ENCODE assay signal across 9 cellular contexts in genomic region chr1:23800396-23801337, GRCh38. TPM values are rescaled to one million over a fixed set of nuclear protein-coding genes. Genes with fewer than 3 reads are reported as not detected.
DNase-seq lines count a peak whose midpoint lies in the region; ATAC-seq, FAIRE-seq and TF ChIP-seq lines count a peak whose summit lies in the region.
"Had no signal": no experiment of that assay in that cellular context is flagged by ENCODE, and none has a peak within 500 bp of the region (broad histone marks: within the 10 kb centered on the region; RNA-seq: fewer than 3 reads in every experiment).

Gene GALE (minus strand): TSS chr1:23800754. CDS start chr1:23799007, 1,747 bp downstream.

- WGBS in small intestine, 3 donors, result 0 to 1% (median 1%) methylated on average over 69 to 83 of the region's 83 CpGs

- no peak for TF ChIP-seq CTCF in 22Rv1 (IDR thresholded peaks at IDR 0.05)
- TF ChIP-seq CTCF in WERI-Rb-1 (IDR thresholded peaks at IDR 0.05; ENCODE audit: low read depth, low read length), result no peak
- peak in 1 of 3 donors; percentile 12 for TF ChIP-seq CTCF in breast epithelium (IDR thresholded peaks at IDR 0.05)

- ATAC-seq in GM18861 (IDR thresholded peaks at IDR 0.05; ENCODE audit: unreplicated experiment) (peak; percentile 60), HG03103 (IDR thresholded peaks at IDR 0.05; ENCODE audit: low read depth, unreplicated experiment) (peak; percentile 76)

- DNase-seq in NCI-H2196 treated with DMSO at 0.1 percent for 48 hours (lab: John Stamatoyannopoulos, UW; ENCODE audit: unreplicated experiment), result peak; percentile 87
- DNase-seq in WERI-Rb-1, result peak; percentile 97
- DNase-seq in breast epithelium (ENCODE audit: low spot score in 2 of 2), result peak; percentile 96 to 97
- DNase-seq in iPS-NIHi11 (ENCODE audit: low spot score), result peak; percentile 89
- peak; percentile 97 for DNase-seq in small intestine

- H3K27ac ChIP-seq in 22Rv1 (peak within 1 kb of the TSS; percentile 89), WERI-Rb-1 (peak within 1 kb of the TSS; percentile 75), breast epithelium (peak within 1 kb of the TSS; percentile 92), small intestine (ENCODE audit: low read depth in 1 of 2, low read length in 1 of 2) (peak within 1 kb of the TSS; percentile 95 to 99)

- FAIRE-seq in small intestine (lab: Jason Lieb, UNC), result no peak
- FAIRE-seq: A204.1 had no signal

- H3K9me3 ChIP-seq in WERI-Rb-1 (ENCODE audit: severe bottlenecking) (no peaks in the 10 kb centered on the region), breast epithelium (no peaks in the 10 kb centered on the region), small intestine (ENCODE audit: control insufficient read depth, low read depth) (no peaks in the 10 kb centered on the region)

- TF ChIP-seq POLR2A in breast epithelium (IDR thresholded peaks at IDR 0.05), result no peak

- peaks cover 25% of the 10 kb centered on the region for H3K36me3 ChIP-seq in WERI-Rb-1
- H3K36me3 ChIP-seq in breast epithelium, result no peaks in the 10 kb centered on the region
- H3K36me3 ChIP-seq in small intestine (ENCODE audit: control insufficient read depth in 2 of 2, insufficient read depth in 2 of 2, low read length in 2 of 2), result peaks cover 0 to 6% of the 10 kb centered on the region in 2 donors

- peak within 1 kb of the TSS; percentile 87 for H3K4me3 ChIP-seq in WERI-Rb-1 (ENCODE audit: low read depth, low read length)
- H3K4me3 ChIP-seq in breast epithelium, result peak within 1 kb of the TSS; percentile 74 to 87 (median 79)
- peak within 1 kb of the TSS; percentile 70 to 80 for H3K4me3 ChIP-seq in small intestine (ENCODE audit: low read depth in 1 of 2, low read length in 2 of 2)

- H3K4me1 ChIP-seq in breast epithelium (peaks cover 6% of the 10 kb centered on the region in 2 donors), small intestine (ENCODE audit: control insufficient read depth in 2 of 2, insufficient read depth in 1 of 2, low read depth in 1 of 2, low read length in 1 of 2) (no peaks in the 10 kb centered on the region)

- intact Hi-C loops in breast epithelium (cut with DNase I; ENCODE audit: low total_unique reads), result no loop called here

- H3K27me3 ChIP-seq in WERI-Rb-1 (ENCODE audit: insufficient read depth, low read depth, severe bottlenecking) (no peaks in the 10 kb centered on the region), breast epithelium (no peaks in the 10 kb centered on the region), small intestine (ENCODE audit: control insufficient read depth in 2 of 2, insufficient read depth in 2 of 2, low read length in 2 of 2) (no peaks in the 10 kb centered on the region)

RNA-seq across cellular contexts. Expression of gene GALE, which starts in this region (rescaled TPM):
- 10 to 100 TPM in 2 of 3 donors, 1 to 10 TPM in 1; 9.9 to 31.2 (median 28.2) TPM for total RNA-seq in breast epithelium
- polyA plus RNA-seq in small intestine, result 100 to 1,000 TPM in 2 of 3 donors, 10 to 100 TPM in 1; 76.6 to 289 (median 276) TPM

Comparison
In these comparisons a context has a peak if more than half of its experiments do, and no peak if none do; other contexts are left out.
1. Peak in every context shown above with its lines: DNase-seq, ATAC-seq, H3K4me3 ChIP-seq and H3K27ac ChIP-seq.